Comparison of ENCODE assay signal across 4 cellular contexts in the genomic region with DNA sequence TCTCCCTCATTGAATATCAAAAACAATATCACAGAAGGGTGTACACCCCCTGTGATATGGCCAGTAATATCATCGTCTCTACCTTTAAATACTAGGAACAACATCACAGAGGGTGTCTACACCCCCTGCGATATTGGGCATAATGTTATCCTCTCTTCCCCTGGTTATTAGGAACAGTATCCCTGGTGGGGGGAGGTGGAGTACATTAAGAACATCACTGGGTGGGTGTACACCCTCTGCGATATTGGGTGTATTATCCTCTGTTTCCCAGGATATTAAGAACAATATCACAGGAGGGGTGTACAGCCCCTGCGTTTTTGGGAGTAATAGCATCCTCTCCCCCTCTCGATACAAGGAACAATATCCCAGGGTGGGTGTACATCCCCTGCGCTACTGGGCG.
"Had no signal": no experiment of that assay in that cellular context is flagged by ENCODE, and none has a peak within 500 bp of the region (broad histone marks: within the 10 kb centered on the region; RNA-seq: fewer than 3 reads in every experiment).

No MANE protein-coding gene starts in this region.

- ATAC-seq: GM23338 had no signal

- H3K4me1 Mint-ChIP-seq: GM23338, H9 had no signal

- H3K4me3 ChIP-seq: GM23338 had no signal

- H3K4me3 Mint-ChIP-seq: GM23338, H9 had no signal

- DNase-seq: H9, HCEC 1CT, IMR-90 had no signal

- H3K27ac Mint-ChIP-seq: GM23338, H9 had no signal
